ENCODE assay signal across 8 cellular contexts in genomic region chr2:157830696-157831570, GRCh38. TPM values are rescaled to one million over a fixed set of nuclear protein-coding genes. Genes with fewer than 3 reads are reported as not detected.
DNase-seq lines count a peak whose midpoint lies in the region; ATAC-seq and TF ChIP-seq lines count a peak whose summit lies in the region.

No MANE protein-coding gene starts in this region.

- 18 to 34% (median 21%) methylated on average over 2 of the region's 2 CpGs for WGBS in psoas muscle, 3 donors

- no peaks in the 10 kb centered on the region for H4K20me1 ChIP-seq in fibroblast of lung (ENCODE audit: control insufficient read depth, extremely low read depth, insufficient read depth, low read length)

- H3K27me3 ChIP-seq in Panc1 (ENCODE audit: control insufficient read depth, insufficient read depth, low read length) (no peaks in the 10 kb centered on the region), fibroblast of lung (ENCODE audit: control insufficient read depth, insufficient read depth, low read length) (no peaks in the 10 kb centered on the region), psoas muscle (ENCODE audit: insufficient read depth in 3 of 3, low read length in 2 of 3) (no peaks in the 10 kb centered on the region)
- no peaks in the 10 kb centered on the region for H3K27me3 ChIP-seq in CD8-positive, alpha-beta memory T cell (ENCODE audit: insufficient read depth, low read length, poor library complexity, severe bottlenecking)

- TF ChIP-seq CTCF in Panc1 (IDR thresholded peaks at IDR 0.05): no peak
- no peak for TF ChIP-seq CTCF in fibroblast of lung (conservative IDR thresholded peaks at IDR 0.05 in 1 of 2, IDR thresholded peaks at IDR 0.05 in 1 of 2; ENCODE audit: low read depth in 1 of 2, low read length in 2 of 2)
- no peak for TF ChIP-seq CTCF in psoas muscle (IDR thresholded peaks at IDR 0.05)
- TF ChIP-seq CTCF in glutamatergic neuron (IDR thresholded peaks at IDR 0.05; ENCODE audit: partially characterized antibody, unreplicated experiment): no peak
- TF ChIP-seq CTCF in progenitor cell of endocrine pancreas (IDR thresholded peaks at IDR 0.05; ENCODE audit: unreplicated experiment): no peak

- H3K79me2 ChIP-seq in fibroblast of lung (ENCODE audit: control insufficient read depth, insufficient read depth, low read length): peaks cover 26% of the 10 kb centered on the region

- no TSS peak for BruUV-seq in Panc1 (replicated peaks; lab: Mats Ljungman, UMichigan)

- H3K4me1 ChIP-seq in Panc1 (ENCODE audit: control insufficient read depth, insufficient read depth, low read length) (peaks cover 16% of the 10 kb centered on the region), fibroblast of lung (ENCODE audit: control insufficient read depth, extremely low read depth, insufficient read depth, low read length) (peaks cover 10% of the 10 kb centered on the region), psoas muscle (peaks cover 50% of the 10 kb centered on the region)
- H3K4me1 ChIP-seq in CD8-positive, alpha-beta memory T cell (ENCODE audit: insufficient read depth, low read length): no peaks in the 10 kb centered on the region

- H3K27me3 Mint-ChIP-seq in CD8-positive, alpha-beta memory T cell: no peaks in the 10 kb centered on the region
- H3K27me3 Mint-ChIP-seq in glutamatergic neuron (ENCODE audit: unreplicated experiment): peaks cover 4% of the 10 kb centered on the region
- no peaks in the 10 kb centered on the region for H3K27me3 Mint-ChIP-seq in progenitor cell of endocrine pancreas

- no peak overlapping the region for H3K9ac ChIP-seq in fibroblast of lung (ENCODE audit: insufficient read depth, low read length)

- H3K4me3 ChIP-seq in Panc1 (ENCODE audit: low read depth in 2 of 2, low read length in 2 of 2) (no peak overlapping the region), fibroblast of lung (replicated peaks in 1 of 4; ENCODE audit: control extremely low read depth in 1 of 4, insufficient read depth in 1 of 4, low read depth in 3 of 4, low read length in 4 of 4) (no peak overlapping the region), psoas muscle (peak overlapping the region; percentile 11)
- no peak overlapping the region for H3K4me3 ChIP-seq in CD8-positive, alpha-beta memory T cell (ENCODE audit: low read length)

- POLR2A ChIA-PET in Panc1 (lab: Charles Lee): no interaction called here
- POLR2A ChIA-PET in CD8-positive, alpha-beta memory T cell (lab: Charles Lee): interaction anchor here (0.7 kb wide), 1 partner anchor 67 kb away, joined by 4 read pairs; no protein-coding TSS in a partner anchor

- peak; percentile 76 for DNase-seq in Daoy (ENCODE audit: low read depth)
- peak; percentile 91 for DNase-seq in Panc1 (ENCODE audit: low read depth, low spot score)
- peak; percentile 96 for DNase-seq in fibroblast of lung (ENCODE audit: low read depth in 2 of 2)
- DNase-seq in psoas muscle: no peak
- DNase-seq in CD8-positive, alpha-beta memory T cell: no peak
- no peak for DNase-seq in glutamatergic neuron
- DNase-seq in progenitor cell of endocrine pancreas (ENCODE audit: low spot score, unreplicated experiment): no peak

- no peaks in the 10 kb centered on the region for H3K9me3 ChIP-seq in Panc1 (ENCODE audit: control insufficient read depth, insufficient read depth, low read depth, low read length)
- H3K9me3 ChIP-seq in fibroblast of lung (ENCODE audit: control insufficient read depth, insufficient read depth, low read depth, low read length): no peaks in the 10 kb centered on the region
- H3K9me3 ChIP-seq in psoas muscle: no peaks in the 10 kb centered on the region
- H3K9me3 ChIP-seq in CD8-positive, alpha-beta memory T cell (ENCODE audit: low read length): no peaks in the 10 kb centered on the region

- intact Hi-C loops in Panc1 (cut with micrococcal nuclease; ENCODE audit: unreplicated experiment) (no loop called here), psoas muscle (cut with DNase I) (no loop called here)

- CTCF ChIA-PET in Panc1 (lab: Charles Lee): interaction anchor here (0.7 kb wide), 1 partner anchor 46 kb away, joined by 4 read pairs; no protein-coding TSS in a partner anchor
- CTCF ChIA-PET in CD8-positive, alpha-beta memory T cell (lab: Charles Lee): interaction anchor here (1.0 kb wide), 1 partner anchor 19 kb away, joined by 3 read pairs; no protein-coding TSS in a partner anchor

- H3K36me3 ChIP-seq in Panc1 (ENCODE audit: control insufficient read depth, insufficient read depth, low read length) (no peaks in the 10 kb centered on the region), fibroblast of lung (ENCODE audit: control insufficient read depth, insufficient read depth, low read length) (no peaks in the 10 kb centered on the region), psoas muscle (ENCODE audit: insufficient read depth in 1 of 2, low read depth in 1 of 2) (no peaks in the 10 kb centered on the region)
- no peaks in the 10 kb centered on the region for H3K36me3 ChIP-seq in CD8-positive, alpha-beta memory T cell (ENCODE audit: insufficient read depth, low read length)

- H2AFZ ChIP-seq in fibroblast of lung (ENCODE audit: low read length): no peak overlapping the region

- in situ Hi-C loops in Panc1 (cut with HindIII; ENCODE audit: low pct_unique_long_range_greater_than_20kb, low sequenced_read_pairs): no loop called here

- H3K4me2 ChIP-seq in fibroblast of lung (ENCODE audit: extremely low read depth, insufficient read depth, low read length): peak overlapping the region; percentile 68

- H3K4me3 Mint-ChIP-seq in CD8-positive, alpha-beta memory T cell: no peak overlapping the region
- H3K4me3 Mint-ChIP-seq in glutamatergic neuron (ENCODE audit: unreplicated experiment): no peak overlapping the region
- no peak overlapping the region for H3K4me3 Mint-ChIP-seq in progenitor cell of endocrine pancreas (ENCODE audit: low read depth)

- ATAC-seq in Panc1: peak; percentile 83
- peak; percentile 79 to 91 (median 82) for ATAC-seq in psoas muscle
- no peak for ATAC-seq in GM21528 (IDR thresholded peaks at IDR 0.05; ENCODE audit: low FRiP score, unreplicated experiment)

- peaks cover 5 to 14% (median 11%) of the 10 kb centered on the region in 3 donors for H3K36me3 Mint-ChIP-seq in CD8-positive, alpha-beta memory T cell
- H3K36me3 Mint-ChIP-seq in glutamatergic neuron (ENCODE audit: unreplicated experiment): no peaks in the 10 kb centered on the region
- H3K36me3 Mint-ChIP-seq in progenitor cell of endocrine pancreas (ENCODE audit: insufficient read depth): peaks cover 3% of the 10 kb centered on the region

- peaks cover 8 to 54% (median 33%) of the 10 kb centered on the region in 3 donors for H3K4me1 Mint-ChIP-seq in CD8-positive, alpha-beta memory T cell
- H3K4me1 Mint-ChIP-seq in glutamatergic neuron (ENCODE audit: low read depth, unreplicated experiment): peaks cover 15% of the 10 kb centered on the region
- H3K4me1 Mint-ChIP-seq in progenitor cell of endocrine pancreas (ENCODE audit: low read depth): peaks cover 5% of the 10 kb centered on the region

- peak overlapping the region in 1 of 8 donors; percentile 6 for H3K27ac Mint-ChIP-seq in CD8-positive, alpha-beta memory T cell
- H3K27ac Mint-ChIP-seq in glutamatergic neuron (ENCODE audit: unreplicated experiment) (no peak overlapping the region), progenitor cell of endocrine pancreas (no peak overlapping the region)

- peak overlapping the region; percentile 85 for H3K27ac ChIP-seq in Panc1 (ENCODE audit: low read length)
- H3K27ac ChIP-seq in fibroblast of lung (ENCODE audit: insufficient read depth, low read length): peak overlapping the region; percentile 88
- H3K27ac ChIP-seq in psoas muscle: peak overlapping the region; percentile 81
- no peak overlapping the region for H3K27ac ChIP-seq in CD8-positive, alpha-beta memory T cell (ENCODE audit: low read depth, low read length)

- H3K9me3 Mint-ChIP-seq in CD8-positive, alpha-beta memory T cell: no peaks in the 10 kb centered on the region
- H3K9me3 Mint-ChIP-seq in glutamatergic neuron (ENCODE audit: unreplicated experiment): peaks cover 3% of the 10 kb centered on the region
- no peaks in the 10 kb centered on the region for H3K9me3 Mint-ChIP-seq in progenitor cell of endocrine pancreas (ENCODE audit: low read depth)

RNA-seq across cellular contexts. Expression of gene ACVR1, which starts 45.2 kb away (rescaled TPM):
- total RNA-seq in Daoy (2014; rRNA removed; shearing (Covaris generic)): 7.2 and 11.3 TPM in 2 replicates
- 27.6 TPM for total RNA-seq in Panc1 (2021; ENCODE audit: unreplicated experiment)
- 21.5 TPM for polyA plus RNA-seq in Panc1 (2012; ENCODE audit: insufficient read length)
- 30.8 and 42.9 TPM in 2 replicates for total RNA-seq in fibroblast of lung
- 57.1 and 72.1 TPM in 2 replicates for polyA plus RNA-seq in fibroblast of lung
- polyA plus RNA-seq in fibroblast of lung (2012): 40.3 and 51.3 TPM in 2 replicates
- 151 and 156 TPM in 2 replicates for polyA minus RNA-seq in fibroblast of lung (ENCODE audit: low replicate concordance)
- total RNA-seq in psoas muscle: 10 to 100 TPM; 23.6 to 28.0 (median 25.4) TPM
- 10 to 100 TPM in 2 of 3 donors, 1 to 10 TPM in 1; 9.5 to 24.1 (median 14.9) TPM for polyA plus RNA-seq in psoas muscle
- 10 to 100 TPM; 14.8 to 18.3 TPM for total RNA-seq in CD8-positive, alpha-beta memory T cell
- polyA plus RNA-seq in CD8-positive, alpha-beta memory T cell: 9.5 TPM
- 36.3 TPM for total RNA-seq in glutamatergic neuron (ENCODE audit: unreplicated experiment)
- 23.7 and 24.3 TPM in 2 replicates for total RNA-seq in progenitor cell of endocrine pancreas

Comparison
In these comparisons a context has a peak if more than half of its experiments do, and no peak if none do; other contexts are left out.
1. DNase-seq: peak in Daoy (single experiment), Panc1 (single experiment) and fibroblast of lung (2 of 2); none in psoas muscle (0 of 2), CD8-positive, alpha-beta memory T cell (0 of 5), glutamatergic neuron (single experiment) and progenitor cell of endocrine pancreas (single experiment).